Comparison of ENCODE assay signal across 21 cellular contexts in the genomic region with DNA sequence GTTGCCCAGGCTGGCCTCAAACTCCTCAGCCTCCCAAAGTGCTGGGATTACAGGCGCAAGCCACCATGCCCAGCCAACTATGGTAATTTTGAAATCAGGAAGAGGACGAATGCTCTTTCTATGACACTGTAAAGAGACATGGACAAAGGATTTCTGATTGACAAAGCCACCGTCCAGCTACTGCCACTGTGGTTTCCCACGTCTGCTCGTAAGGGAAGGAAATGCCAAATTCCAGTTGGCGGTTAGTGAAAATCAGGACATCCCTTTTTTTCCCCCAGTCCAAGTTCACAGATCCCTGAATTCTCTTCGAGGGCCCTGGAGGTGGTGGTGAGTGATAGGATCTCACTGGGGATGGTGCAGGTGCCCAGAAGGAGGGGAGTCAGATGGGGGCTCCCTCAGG.
"Had no signal": no experiment of that assay in that cellular context is flagged by ENCODE, and none has a peak within 500 bp of the region (broad histone marks: within the 10 kb centered on the region; RNA-seq: fewer than 3 reads in every experiment).

No MANE protein-coding gene starts in this region.

- H3K4me1 Mint-ChIP-seq: activated T-helper 17 cell treated with anti-CD3 and anti-CD28 coated beads, Interleukin-2, amount 50 U/mL, for 72 hours; stimulated activated effector memory CD8-positive, alpha-beta T cell treated with anti-CD3 and anti-CD28 coated beads, Interleukin-12 subunit alpha, Interleukin-12 subunit beta, amount 100 ng/mL, for 72 hours had no signal

- FAIRE-seq: colon, pancreas had no signal

- H3K4me3 ChIP-seq: body of pancreas, esophagus muscularis mucosa, pancreas, smooth muscle cell, testis, upper lobe of left lung had no signal

- H3K4me3 Mint-ChIP-seq: activated CD8-positive, alpha-beta T cell treated with anti-CD3 and anti-CD28 coated beads for 36 hours; activated naive CD8-positive, alpha-beta T cell treated with anti-CD3 and anti-CD28 coated beads, Interleukin-2, amount 10 ng/mL, durations not matched to agents 7 days and 5 days; activated T-helper 17 cell treated with anti-CD3 and anti-CD28 coated beads, Interleukin-2, amount 50 U/mL, for 72 hours; mesothelial cell of epicardium; stimulated activated effector memory CD8-positive, alpha-beta T cell treated with anti-CD3 and anti-CD28 coated beads, Interleukin-12 subunit alpha, Interleukin-12 subunit beta, amount 100 ng/mL, for 72 hours; T-helper 2 cell treated with Interferon-gamma antibody and Interleukin-4, amounts not matched to agents 5 μg/mL and 100 μg/mL, for 36 hours had no signal

- H3K4me2 ChIP-seq: smooth muscle cell had no signal

- H3K27ac Mint-ChIP-seq: activated CD8-positive, alpha-beta T cell treated with anti-CD3 and anti-CD28 coated beads for 36 hours; activated T-helper 17 cell treated with anti-CD3 and anti-CD28 coated beads, Interleukin-2, amount 50 U/mL, for 72 hours; stimulated activated effector memory CD8-positive, alpha-beta T cell treated with anti-CD3 and anti-CD28 coated beads, Interleukin-12 subunit alpha, Interleukin-12 subunit beta, amount 100 ng/mL, for 72 hours; T-helper 2 cell treated with Interferon-gamma antibody and Interleukin-4, amounts not matched to agents 5 μg/mL and 100 μg/mL, for 36 hours had no signal

- H3K27ac ChIP-seq: body of pancreas, esophagus muscularis mucosa, pancreas, testis, upper lobe of left lung had no signal

- H3K4me1 ChIP-seq: body of pancreas, pancreas had no signal

- DNase-seq: activated CD4-positive, alpha-beta T cell treated with anti-CD3 and anti-CD28 coated beads for 48 hours; activated CD4-positive, CD25-positive, alpha-beta regulatory T cell; activated CD8-positive, alpha-beta T cell treated with anti-CD3 and anti-CD28 coated beads for 36 hours; activated naive CD4-positive, alpha-beta T cell; activated naive CD8-positive, alpha-beta T cell treated with anti-CD3 and anti-CD28 coated beads, Interleukin-2, amount 10 ng/mL, durations not matched to agents 7 days and 5 days; activated T-cell treated with anti-CD3 and anti-CD28 coated beads, Interleukin-2, amount 50 U/mL, for 1 hour; body of pancreas; caudate nucleus; left ventricle myocardium superior; pancreas; stimulated activated CD4-positive, alpha-beta T cell treated with anti-CD3 and anti-CD28 coated beads, Interleukin-4, amount 100 ng/mL, for 24 hours; testis; upper lobe of left lung had no signal

- H3K36me3 ChIP-seq: esophagus muscularis mucosa, pancreas, upper lobe of left lung had no signal

- H3K9me3 ChIP-seq: body of pancreas, esophagus muscularis mucosa, pancreas, testis, upper lobe of left lung had no signal

- H3K27me3 ChIP-seq: body of pancreas, pancreas, testis had no signal

- H3K9me3 Mint-ChIP-seq: activated CD8-positive, alpha-beta T cell treated with anti-CD3 and anti-CD28 coated beads for 36 hours; activated naive CD8-positive, alpha-beta T cell treated with anti-CD3 and anti-CD28 coated beads, Interleukin-2, amount 10 ng/mL, durations not matched to agents 7 days and 5 days; activated T-helper 17 cell treated with anti-CD3 and anti-CD28 coated beads, Interleukin-2, amount 50 U/mL, for 72 hours; mesothelial cell of epicardium; stimulated activated effector memory CD8-positive, alpha-beta T cell treated with anti-CD3 and anti-CD28 coated beads, Interleukin-12 subunit alpha, Interleukin-12 subunit beta, amount 100 ng/mL, for 72 hours; T-helper 2 cell treated with Interferon-gamma antibody and Interleukin-4, amounts not matched to agents 5 μg/mL and 100 μg/mL, for 36 hours had no signal

- H3K36me3 Mint-ChIP-seq: activated naive CD8-positive, alpha-beta T cell treated with anti-CD3 and anti-CD28 coated beads, Interleukin-2, amount 10 ng/mL, durations not matched to agents 7 days and 5 days; mesothelial cell of epicardium; stimulated activated effector memory CD8-positive, alpha-beta T cell treated with anti-CD3 and anti-CD28 coated beads, Interleukin-12 subunit alpha, Interleukin-12 subunit beta, amount 100 ng/mL, for 72 hours had no signal

- ATAC-seq: activated CD8-positive, alpha-beta T cell treated with anti-CD3 and anti-CD28 coated beads for 36 hours; activated T-helper 17 cell treated with anti-CD3 and anti-CD28 coated beads, Interleukin-2, amount 50 U/mL, for 72 hours; body of pancreas; left ventricle myocardium superior; pancreas; sciatic nerve had no signal
